In genomic region chr6:90285611-90286381, GRCh38 we compare ENCODE assay signal across 8 cellular contexts. TPM values are rescaled to one million over a fixed set of nuclear protein-coding genes. Genes with fewer than 3 reads are reported as not detected.
DNase-seq lines count a peak whose midpoint lies in the region; ATAC-seq, FAIRE-seq and TF ChIP-seq lines count a peak whose summit lies in the region.

No MANE protein-coding gene starts in this region.

- H3K27ac Mint-ChIP-seq in activated CD4-positive, alpha-beta memory T cell treated with anti-CD3 and anti-CD28 coated beads for 36 hours, result peak overlapping the region; percentile 89
- peak overlapping the region; percentile 81 for H3K27ac Mint-ChIP-seq in mesothelial cell of epicardium

- H3K9me1 ChIP-seq in endothelial cell of umbilical vein (replicated peaks; ENCODE audit: control insufficient read depth, extremely low read depth, insufficient read depth, low read length), result no peaks in the 10 kb centered on the region

- H3K27me3 Mint-ChIP-seq in activated CD4-positive, alpha-beta memory T cell treated with anti-CD3 and anti-CD28 coated beads for 36 hours, result no peaks in the 10 kb centered on the region
- no peaks in the 10 kb centered on the region for H3K27me3 Mint-ChIP-seq in mesothelial cell of epicardium (ENCODE audit: low read depth)

- POLR2A ChIA-PET in AG04450 (lab: Yijun Ruan, JAX), result interaction anchor here (0.8 to 2.4 kb wide), 6 partner anchors 11 to 300 kb away, joined by 3 to 11 read pairs (median 6); partner anchors contain the start of gene BACH2
- POLR2A ChIA-PET in activated CD4-positive, alpha-beta memory T cell treated with anti-CD3 and anti-CD28 coated beads for 36 hours (lab: Charles Lee), result interaction anchor here (1.0 to 6.1 kb wide), 17 partner anchors 13 to 466 kb away, joined by 3 to 52 read pairs (median 6); partner anchors contain the start of gene MDN1
- POLR2A ChIA-PET in endothelial cell of umbilical vein (lab: Charles Lee), result interaction anchor here (0.5 to 1.0 kb wide), 3 partner anchors 10 to 1205 kb away, joined by 3 to 6 read pairs (median 5); partner anchors contain the start of gene PNRC1

- TF ChIP-seq CTCF in AG04450 (IDR thresholded peaks at IDR 0.05; ENCODE audit: low read depth, low read length), result no peak
- TF ChIP-seq CTCF in endothelial cell of umbilical vein (IDR thresholded peaks at IDR 0.05; ENCODE audit: extremely low read depth in 1 of 2, insufficient read depth in 1 of 2, low read depth in 1 of 2, low read length in 2 of 2), result no peak
- no peak for TF ChIP-seq CTCF in mesothelial cell of epicardium (IDR thresholded peaks at IDR 0.05; ENCODE audit: unreplicated experiment)

- H3K9me3 ChIP-seq in AG04450 (ENCODE audit: control insufficient read depth, insufficient read depth, low read length) (no peaks in the 10 kb centered on the region), endothelial cell of umbilical vein (replicated peaks; ENCODE audit: control insufficient read depth, insufficient read depth, low read length) (no peaks in the 10 kb centered on the region)

- CTCF ChIA-PET in AG04450 (lab: Charles Lee) (interaction anchor here (1.3 to 2.4 kb wide), 4 partner anchors 10 to 345 kb away, joined by 4 to 20 read pairs (median 6); no protein-coding TSS in a partner anchor), endothelial cell of umbilical vein (lab: Charles Lee) (interaction anchor here (0.9 to 6.7 kb wide), 15 partner anchors 10 to 345 kb away, joined by 3 to 48 read pairs (median 6); partner anchors contain the start of gene BACH2)
- CTCF ChIA-PET in activated CD4-positive, alpha-beta memory T cell treated with anti-CD3 and anti-CD28 coated beads for 36 hours (lab: Charles Lee), result interaction anchor here (0.9 to 8.9 kb wide), 18 partner anchors 8 to 345 kb away, joined by 3 to 144 read pairs (median 5); partner anchors contain the start of gene BACH2

- peaks cover 91% of the 10 kb centered on the region for H3K4me1 Mint-ChIP-seq in activated CD4-positive, alpha-beta memory T cell treated with anti-CD3 and anti-CD28 coated beads for 36 hours (ENCODE audit: low read depth)
- H3K4me1 Mint-ChIP-seq in mesothelial cell of epicardium, result peaks cover 37% of the 10 kb centered on the region

- peak; percentile 71 for ATAC-seq in GM18517 (IDR thresholded peaks at IDR 0.05; ENCODE audit: unreplicated experiment)
- ATAC-seq in HG02973 (IDR thresholded peaks at IDR 0.05; ENCODE audit: unreplicated experiment), result peak; percentile 66

- DNase-seq in AG04450 (ENCODE audit: low read depth, low spot score), result peak; percentile 77
- DNase-seq in NCI-H226, result peak; percentile 93
- DNase-seq in activated CD4-positive, alpha-beta memory T cell treated with anti-CD3 and anti-CD28 coated beads for 36 hours, result peak; percentile 75
- DNase-seq in endothelial cell of umbilical vein (ENCODE audit: low read depth, low spot score), result peak; percentile 90
- DNase-seq in mesothelial cell of epicardium (ENCODE audit: low spot score in 2 of 2, unreplicated experiment in 2 of 2), result no peak
- peak; percentile 84 for DNase-seq in superior temporal gyrus (ENCODE audit: extremely low spot score)

- peak overlapping the region; percentile 59 for H3K27ac ChIP-seq in AG04450 (ENCODE audit: low read depth, low read length)
- H3K27ac ChIP-seq in endothelial cell of umbilical vein (ENCODE audit: insufficient read depth, low read depth, low read length), result peak overlapping the region; percentile 99

- no peak for TF ChIP-seq POLR2A in endothelial cell of umbilical vein (IDR thresholded peaks at IDR 0.05; ENCODE audit: low read depth, low read length)

- peak overlapping the region; percentile 99 for H3K4me2 ChIP-seq in endothelial cell of umbilical vein (ENCODE audit: insufficient read depth, low read length)

- peak overlapping the region; percentile 53 for H3K4me3 ChIP-seq in AG04450 (ENCODE audit: low read depth, low read length)
- peak overlapping the region in 1 of 3 experiments; percentile 64 for H3K4me3 ChIP-seq in endothelial cell of umbilical vein (replicated peaks in 1 of 3; ENCODE audit: insufficient read depth in 1 of 3, low read depth in 1 of 3, low read length in 3 of 3)

- peak overlapping the region; percentile 96 for H3K9ac ChIP-seq in endothelial cell of umbilical vein (replicated peaks; ENCODE audit: extremely low read depth, insufficient read depth, low read length)

- H3K79me2 ChIP-seq in endothelial cell of umbilical vein (ENCODE audit: control insufficient read depth, insufficient read depth, low read length), result no peaks in the 10 kb centered on the region

- H3K36me3 ChIP-seq in endothelial cell of umbilical vein (ENCODE audit: control insufficient read depth in 2 of 2, extremely low read depth in 1 of 2, insufficient read depth in 2 of 2, low read length in 2 of 2), result no peaks in the 10 kb centered on the region

- peak; percentile 68 for FAIRE-seq in endothelial cell of umbilical vein (lab: Jason Lieb, UNC)

- intact Hi-C loops in activated CD4-positive, alpha-beta memory T cell treated with anti-CD3 and anti-CD28 coated beads for 36 hours (cut with micrococcal nuclease), result loop anchor here (1.0 to 10.0 kb wide), 4 partner anchors 11 to 461 kb away; partner anchors contain the start of genes BACH2 and CASP8AP2
- intact Hi-C loops in endothelial cell of umbilical vein (cut with micrococcal nuclease), result loop anchor here (1.0 to 5.0 kb wide), 8 partner anchors 11 to 297 kb away; partner anchors contain the start of gene BACH2

- dilution Hi-C loops in endothelial cell of umbilical vein (cut with MboI; ENCODE audit: extremely low pct_ligation_motif_present, low sequenced_read_pairs), result no loop called here

- no TSS peak for BruUV-seq in endothelial cell of umbilical vein (replicated peaks; lab: Mats Ljungman, UMichigan)

- H3K36me3 Mint-ChIP-seq in activated CD4-positive, alpha-beta memory T cell treated with anti-CD3 and anti-CD28 coated beads for 36 hours, result peaks cover 37% of the 10 kb centered on the region
- H3K36me3 Mint-ChIP-seq in mesothelial cell of epicardium, result peaks cover 11% of the 10 kb centered on the region

- peak overlapping the region; percentile 67 for H3K4me3 Mint-ChIP-seq in activated CD4-positive, alpha-beta memory T cell treated with anti-CD3 and anti-CD28 coated beads for 36 hours
- peak overlapping the region; percentile 16 for H3K4me3 Mint-ChIP-seq in mesothelial cell of epicardium

- peaks cover 2% of the 10 kb centered on the region for H3K9me3 Mint-ChIP-seq in activated CD4-positive, alpha-beta memory T cell treated with anti-CD3 and anti-CD28 coated beads for 36 hours
- H3K9me3 Mint-ChIP-seq in mesothelial cell of epicardium, result peaks cover 8% of the 10 kb centered on the region

- H4K20me1 ChIP-seq in endothelial cell of umbilical vein (replicated peaks; ENCODE audit: control insufficient read depth, extremely low read depth, insufficient read depth, low read length), result no peaks in the 10 kb centered on the region

- H3K27me3 ChIP-seq in AG04450 (ENCODE audit: control insufficient read depth, insufficient read depth, low read length), result no peaks in the 10 kb centered on the region
- H3K27me3 ChIP-seq in endothelial cell of umbilical vein (ENCODE audit: control insufficient read depth in 2 of 2, insufficient read depth in 2 of 2, low read length in 2 of 2), result no peaks in the 10 kb centered on the region

- peaks cover 22% of the 10 kb centered on the region for H3K4me1 ChIP-seq in endothelial cell of umbilical vein (ENCODE audit: control insufficient read depth, extremely low read depth, insufficient read depth, low read length)

- H2AFZ ChIP-seq in endothelial cell of umbilical vein (ENCODE audit: low read depth, low read length), result no peak overlapping the region

TF ChIP-seq in endothelial cell of umbilical vein, 7 proteins besides CTCF, POLR2A, EP300 and RAD21:
- TF ChIP-seq GATA2 (IDR thresholded peaks at IDR 0.05; ENCODE audit: insufficient read depth, insufficient read length, low read depth, low read length), result no peak
- TF ChIP-seq EZH2 (IDR thresholded peaks at IDR 0.05; ENCODE audit: borderline replicate concordance, low read depth, low read length, severe bottlenecking), result no peak
- peak; percentile 60 for TF ChIP-seq JUN (IDR thresholded peaks at IDR 0.05; ENCODE audit: borderline replicate concordance, insufficient read depth, insufficient read length, low read depth)
- peak; percentile 5 for TF ChIP-seq MYC (IDR thresholded peaks at IDR 0.05; ENCODE audit: low read depth, low read length)
- TF ChIP-seq FOS (IDR thresholded peaks at IDR 0.05; ENCODE audit: borderline replicate concordance, insufficient read depth, low read length), result peak; percentile 60
- no peak for TF ChIP-seq MAX (IDR thresholded peaks at IDR 0.05; ENCODE audit: insufficient read depth, insufficient read length)
- TF ChIP-seq POLR2AphosphoS5 (IDR thresholded peaks at IDR 0.05; ENCODE audit: insufficient read depth, low read depth, low read length), result no peak

RNA-seq across cellular contexts. Expression of gene BACH2, which starts 10.8 kb away (rescaled TPM):
- polyA plus RNA-seq in AG04450 (2011; rRNA removed) (2.2 and 2.3 TPM in 2 replicates), endothelial cell of umbilical vein (1.1 and 1.7 TPM in 2 replicates)
- polyA minus RNA-seq in AG04450 (2011; rRNA and poly(A)+ RNA removed), result 9.0 and 10.1 TPM in 2 replicates
- total RNA-seq in activated CD4-positive, alpha-beta memory T cell treated with anti-CD3 and anti-CD28 coated beads for 36 hours, result 10 to 100 TPM; 49.2 to 55.4 TPM
- total RNA-seq in endothelial cell of umbilical vein (5.6 and 5.9 TPM in 2 replicates), mesothelial cell of epicardium (34.1 to 36.1 TPM (median 34.1 TPM) in 3 replicates)
- polyA plus RNA-seq in endothelial cell of umbilical vein (2011; cell fraction: cytosol; rRNA removed), result 1.4 and 1.8 TPM in 2 replicates
- 2.2 and 3.3 TPM in 2 replicates for polyA plus RNA-seq in endothelial cell of umbilical vein (2011; cell fraction: nucleus; rRNA removed)
- polyA plus RNA-seq in endothelial cell of umbilical vein (2012), result 1.2 and 1.7 TPM in 2 replicates
- 6.1 and 7.1 TPM in 2 replicates for polyA minus RNA-seq in endothelial cell of umbilical vein
- polyA minus RNA-seq in endothelial cell of umbilical vein (2011; cell fraction: cytosol; rRNA and poly(A)+ RNA removed), result not detected
- polyA minus RNA-seq in endothelial cell of umbilical vein (2011; cell fraction: nucleus; rRNA and poly(A)+ RNA removed), result 14.6 and 14.7 TPM in 2 replicates

Comparison
In these comparisons a context has a peak if more than half of its experiments do, and no peak if none do; other contexts are left out.
1. DNase-seq: peak in AG04450 (single experiment), NCI-H226 (single experiment), activated CD4-positive, alpha-beta memory T cell treated with anti-CD3 and anti-CD28 coated beads for 36 hours (single experiment), endothelial cell of umbilical vein (single experiment) and superior temporal gyrus (single experiment); none in mesothelial cell of epicardium (0 of 2).